16 cellular contexts compared by ENCODE assay signal in genomic region chr16:597655-598054, GRCh38. TPM values are rescaled to one million over a fixed set of nuclear protein-coding genes. Genes with fewer than 3 reads are reported as not detected.
"Had no signal": no experiment of that assay in that cellular context is flagged by ENCODE, and none has a peak within 500 bp of the region (broad histone marks: within the 10 kb centered on the region; RNA-seq: fewer than 3 reads in every experiment).

No MANE protein-coding gene starts in this region.

RNA-seq across cellular contexts. Expression of gene NHLRC4, which starts 30.9 kb away (rescaled TPM):
- total RNA-seq: ascending aorta, chondrocyte had no signal

RNA-seq across cellular contexts. Expression of gene WFIKKN1, which starts 33.1 kb away (rescaled TPM):
- total RNA-seq: ascending aorta, bronchial epithelial cell had no signal

RNA-seq across cellular contexts. Expression of gene PRR35, which starts 37.5 kb away (rescaled TPM):
- total RNA-seq: activated naive CD4-positive, alpha-beta T cell treated with anti-CD3 and anti-CD28 coated beads for 36 hours; activated naive CD4-positive, alpha-beta T cell treated with anti-CD3 and anti-CD28 coated beads, Interleukin-2, amount 50 U/mL, for 72 hours; activated naive CD8-positive, alpha-beta T cell treated with anti-CD3 and anti-CD28 coated beads for 36 hours; activated naive CD8-positive, alpha-beta T cell treated with anti-CD3 and anti-CD28 coated beads, Interleukin-2, amount 10 ng/mL, durations not matched to agents 7 days and 5 days; activated T-helper 1 cell treated with anti-CD3 and anti-CD28 coated beads, Interleukin-12 subunit alpha, Interleukin-12 subunit beta, Interleukin-2, Interleukin-4 antibody, amounts not matched to agents 30 ng/mL and 10 ng/mL and 1 ng/mL, durations not matched to agents 14 hours and 24 hours and 36 hours; activated T-helper 17 cell treated with anti-CD3 and anti-CD28 coated beads, Interleukin-2, amount 50 U/mL, for 72 hours; activated T-helper 2 cell treated with anti-CD3 and anti-CD28 coated beads, Interferon-gamma antibody, Interleukin-2, Interleukin-4, amounts not matched to agents 10 μg/mL and 5 μg/mL and 100 μg/mL, durations not matched to agents 14 hours and 24 hours and 36 hours; adrenal gland; aorta; ascending aorta; body of pancreas; breast epithelium; bronchial epithelial cell; cardiac septum; chondrocyte had no signal
- polyA plus RNA-seq: adrenal gland, cardiac muscle cell had no signal
